Comparison of ENCODE assay signal across 9 cellular contexts in the genomic region with DNA sequence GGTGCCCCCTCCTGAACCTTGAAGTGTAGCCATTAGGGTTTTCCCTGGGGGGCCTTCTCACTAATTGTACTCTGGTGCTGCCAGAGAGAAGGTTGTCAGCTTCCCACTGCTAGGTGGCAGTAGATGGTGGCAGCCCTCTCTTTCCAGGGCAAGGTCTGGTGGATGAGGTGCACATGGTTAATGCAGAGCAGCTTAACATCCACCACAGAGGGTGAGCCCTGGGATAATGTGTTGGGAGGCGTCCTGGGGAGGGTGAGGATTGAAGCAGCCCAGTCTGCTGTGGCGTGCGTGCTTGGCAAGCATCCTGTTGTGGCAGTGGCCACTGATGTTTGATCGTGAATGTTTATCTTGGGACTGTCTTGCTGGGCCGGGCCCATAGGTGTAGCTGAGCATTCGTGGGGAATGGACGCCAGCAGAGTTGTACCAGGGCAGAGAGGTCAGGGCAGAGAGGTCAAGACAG. TPM values are rescaled to one million over a fixed set of nuclear protein-coding genes. Genes with fewer than 3 reads are reported as not detected.
DNase-seq lines count a peak whose midpoint lies in the region; ATAC-seq, FAIRE-seq and TF ChIP-seq lines count a peak whose summit lies in the region.
"Had no signal": no experiment of that assay in that cellular context is flagged by ENCODE, and none has a peak within 500 bp of the region (broad histone marks: within the 10 kb centered on the region; RNA-seq: fewer than 3 reads in every experiment).

No MANE protein-coding gene starts in this region.

- TF ChIP-seq EP300 in H1 (IDR thresholded peaks at IDR 0.05; ENCODE audit: borderline replicate concordance in 1 of 2, low read depth in 2 of 2, low read length in 2 of 2) = no peak

- TF ChIP-seq CTCF in PC-3 (conservative IDR thresholded peaks at IDR 0.05; ENCODE audit: low read depth, low read length) = 0 out of 2 replicates have a peak, but pooled peaks have one; percentile 22
- no peak; a peak in 1 of 4 replicates for TF ChIP-seq CTCF in H1 (IDR thresholded peaks at IDR 0.05; ENCODE audit: control extremely low read depth in 1 of 3, insufficient read depth in 1 of 3, low read depth in 1 of 3, low read length in 3 of 3)
- TF ChIP-seq CTCF in osteocyte (IDR thresholded peaks at IDR 0.05) = peak; percentile 14
- no peak for TF ChIP-seq CTCF in Calu3 (IDR thresholded peaks at IDR 0.05; ENCODE audit: unreplicated experiment)

- WGBS in H1 (ENCODE audit: extremely low coverage in 1 of 2, insufficient coverage in 1 of 2, insufficient read length in 1 of 2, insufficient replicate concordance in 2 of 2, low coverage in 1 of 2, low lambda C conversion rate in 2 of 2, missing lambda C conversion rate in 1 of 2), 2 experiments = 91% methylated on average over 7 of the region's 7 CpGs; no CpG with 5 or more reads in 1 of the 2 experiments

- H4K91ac ChIP-seq in H1 (replicated peaks; ENCODE audit: insufficient read length, low read length) = no peak overlapping the region

- H3K23ac ChIP-seq in H1 (ENCODE audit: insufficient read length) = no peak overlapping the region

- H3K36me3 ChIP-seq in BLaER1 treated with 17β-estradiol and CSF1 and Interleukin-3, amounts not matched to agents 10 nM and 100 nM = peaks cover 72 to 95% (median 85%) of the 10 kb centered on the region in 11 experiments
- H3K36me3 ChIP-seq in PC-3 (ENCODE audit: low read depth, low read length) (peaks cover 6% of the 10 kb centered on the region), H1 (ENCODE audit: control insufficient read depth in 2 of 4, insufficient read depth in 4 of 4, low read length in 3 of 4) (peaks cover 6 to 53% (median 19%) of the 10 kb centered on the region in 4 experiments; a peak in 7 of 8 replicates)

- TF ChIP-seq POLR2A in H1 (IDR thresholded peaks at IDR 0.05; ENCODE audit: control extremely low read depth in 1 of 2, low read depth in 2 of 2, low read length in 2 of 2) = no peak; a peak in 1 of 3 replicates

- H3K4me1 ChIP-seq in BLaER1 treated with 17β-estradiol and CSF1 and Interleukin-3, amounts not matched to agents 10 nM and 100 nM = peaks cover 76 to 97% (median 82%) of the 10 kb centered on the region in 10 experiments
- H3K4me1 ChIP-seq in PC-3 (ENCODE audit: insufficient read depth, low read length) (peaks cover 32% of the 10 kb centered on the region), H1 (replicated peaks in 1 of 4; ENCODE audit: control insufficient read depth in 3 of 4, insufficient read depth in 4 of 4, low read length in 3 of 4) (peaks cover 3 to 65% (median 35%) of the 10 kb centered on the region in 4 experiments)

- FAIRE-seq in H1 (lab: Jason Lieb, UNC) = no peak
- FAIRE-seq: RCC 7860 had no signal

- no peaks in the 10 kb centered on the region for H3K9me2 ChIP-seq in PC-3 (replicated peaks; ENCODE audit: low read length)

- H3F3A ChIP-seq in PC-3 (ENCODE audit: low read length, unreplicated experiment) = no peaks in the 10 kb centered on the region

- peaks cover 3% of the 10 kb centered on the region; the same call in 1 of the 2 replicates for H3K23me2 ChIP-seq in H1 (ENCODE audit: low read depth, low read length)

- no peak overlapping the region for H4K5ac ChIP-seq in H1 (ENCODE audit: insufficient read length, low read depth, low read length)

- peaks cover 57% of the 10 kb centered on the region for H3K79me2 ChIP-seq in PC-3 (ENCODE audit: low read length)
- peaks cover 14 to 75% of the 10 kb centered on the region in 2 experiments for H3K79me2 ChIP-seq in H1 (ENCODE audit: control insufficient read depth in 1 of 2, insufficient read depth in 2 of 2, low read length in 2 of 2)

- H3K27ac ChIP-seq in BLaER1 treated with 17β-estradiol and CSF1 and Interleukin-3, amounts not matched to agents 10 nM and 100 nM = peak overlapping the region in 4 of 11 experiments; percentile 4 to 90 (median 70); a peak in 3 of 22 replicates
- H3K27ac ChIP-seq in PC-3 (ENCODE audit: low read length) (no peak overlapping the region), H1 (ENCODE audit: low read depth, low read length) (no peak overlapping the region)

- 0 out of 2 replicates have a peak overlapping the region, but pooled peaks have one; percentile 35 for H2BK5ac ChIP-seq in H1 (ENCODE audit: low read depth, low read length)

- peak overlapping the region; percentile 93 to 100 (median 99) for H3K4me2 ChIP-seq in BLaER1 treated with 17β-estradiol and CSF1 and Interleukin-3, amounts not matched to agents 10 nM and 100 nM
- H3K4me2 ChIP-seq in PC-3 (ENCODE audit: low read length) (no peak overlapping the region), H1 (ENCODE audit: insufficient read depth in 1 of 2, low read depth in 2 of 2, low read length in 2 of 2) (no peak overlapping the region; a peak in 1 of 4 replicates)

- no peak overlapping the region for H4K8ac ChIP-seq in H1 (ENCODE audit: extremely low read depth, insufficient read depth, low read length)

- BruUV-seq in PC-3 (replicated peaks; lab: Mats Ljungman, UMichigan) = no TSS peak
- no TSS peak for BruUV-seq in Calu3 (replicated peaks; lab: Mats Ljungman, UMichigan)

- H3K27ac Mint-ChIP-seq in osteocyte (ENCODE audit: unreplicated experiment) (peak overlapping the region; percentile 92), Calu3 (ENCODE audit: unreplicated experiment) (no peak overlapping the region)

- no peak overlapping the region for H2BK12ac ChIP-seq in H1 (ENCODE audit: low read depth, low read length)

- no peak overlapping the region for H2BK120ac ChIP-seq in H1 (replicated peaks; ENCODE audit: low read depth, low read length)

- H3K27me3 Mint-ChIP-seq in osteocyte (ENCODE audit: unreplicated experiment) (no peaks in the 10 kb centered on the region), Calu3 (ENCODE audit: unreplicated experiment) (no peaks in the 10 kb centered on the region)

- H3K4me3 Mint-ChIP-seq in osteocyte (ENCODE audit: unreplicated experiment) (no peak overlapping the region), Calu3 (ENCODE audit: low read depth, unreplicated experiment) (no peak overlapping the region)

- H3K36me3 Mint-ChIP-seq in osteocyte (ENCODE audit: unreplicated experiment) (peaks cover 21% of the 10 kb centered on the region), Calu3 (ENCODE audit: insufficient read depth, unreplicated experiment) (peaks cover 89% of the 10 kb centered on the region)

- H3K79me1 ChIP-seq in H1 (ENCODE audit: low read depth, low read length) = peaks cover 37% of the 10 kb centered on the region

- H3K4me1 Mint-ChIP-seq in osteocyte (ENCODE audit: unreplicated experiment) (peaks cover 76% of the 10 kb centered on the region), Calu3 (ENCODE audit: low read depth, unreplicated experiment) (peaks cover 81% of the 10 kb centered on the region)

- H2BK20ac ChIP-seq in H1 (ENCODE audit: low read length) = no peak overlapping the region

- DNase-seq in PC-3 = no peak
- DNase-seq in H1 (ENCODE audit: low read depth in 1 of 2, low spot score in 2 of 2) = no peak
- no peak for DNase-seq in osteocyte (ENCODE audit: extremely low spot score, unreplicated experiment)
- no peak for DNase-seq in SIG-M5 (lab: John Stamatoyannopoulos, UW)
- DNase-seq in islet precursor cell = no peak
- DNase-seq in Calu3 = no peak

- H3K9ac ChIP-seq in BLaER1 treated with 17β-estradiol and CSF1 and Interleukin-3, amounts not matched to agents 10 nM and 100 nM = peak overlapping the region in 6 of 11 experiments; percentile 11 to 98 (median 96); a peak in 3 of 22 replicates
- H3K9ac ChIP-seq in PC-3 (ENCODE audit: low read length) (no peak overlapping the region), H1 (replicated peaks in 1 of 4; ENCODE audit: extremely low read depth in 1 of 4, low read depth in 3 of 4, low read length in 3 of 4) (no peak overlapping the region)

- no peak overlapping the region for H3K18ac ChIP-seq in H1 (ENCODE audit: extremely low read depth, low read length)

- no peak overlapping the region for H3K4me3 ChIP-seq in BLaER1 treated with 17β-estradiol and CSF1 and Interleukin-3, amounts not matched to agents 10 nM and 100 nM
- H3K4me3 ChIP-seq in PC-3 (ENCODE audit: low read length) (no peak overlapping the region), H1 (ENCODE audit: extremely low read depth in 1 of 4, insufficient read depth in 2 of 4, low read depth in 3 of 4, low read length in 4 of 4) (no peak overlapping the region)

- no peak for TF ChIP-seq RAD21 in H1 (IDR thresholded peaks at IDR 0.05 in 1 of 2, conservative IDR thresholded peaks at IDR 0.05 in 1 of 2; ENCODE audit: low read depth in 2 of 2, low read length in 2 of 2)

- ATAC-seq in PC-3 = no peak
- ATAC-seq in GM18517 (IDR thresholded peaks at IDR 0.05; ENCODE audit: unreplicated experiment) = no peak

- H3K56ac ChIP-seq in H1 (replicated peaks; ENCODE audit: insufficient read length, low read depth, low read length) = no peak overlapping the region

- no peaks in the 10 kb centered on the region for H3K9me3 ChIP-seq in BLaER1 treated with 17β-estradiol and CSF1 and Interleukin-3, amounts not matched to agents 10 nM and 100 nM (replicated peaks in 1 of 11)
- no peaks in the 10 kb centered on the region for H3K9me3 ChIP-seq in PC-3 (ENCODE audit: low read length)
- no peaks in the 10 kb centered on the region for H3K9me3 ChIP-seq in H1 (ENCODE audit: insufficient read depth in 2 of 2, low read depth in 1 of 2, low read length in 1 of 2)

- H3K9me3 Mint-ChIP-seq in osteocyte (ENCODE audit: unreplicated experiment) (no peaks in the 10 kb centered on the region), Calu3 (ENCODE audit: low read depth, unreplicated experiment) (no peaks in the 10 kb centered on the region)

- H2AFZ ChIP-seq in PC-3 (ENCODE audit: low read length) = no peak overlapping the region
- no peak overlapping the region for H2AFZ ChIP-seq in H1 (ENCODE audit: low read length)

- H3K4ac ChIP-seq in H1 (replicated peaks; ENCODE audit: insufficient read length, low read depth, low read length) = no peak overlapping the region

- no peak overlapping the region for H3K14ac ChIP-seq in H1 (ENCODE audit: insufficient read length)

- POLR2A ChIA-PET in PC-3 (lab: Charles Lee; ENCODE audit: unreplicated experiment) (no interaction called here), H1 (lab: Charles Lee; ENCODE audit: partially characterized antibody) (interaction anchor here (0.7 to 15.7 kb wide), 10 partner anchors 9 to 335 kb away, joined by 3 to 241 read pairs (median 6); a partner anchor contains a TSS)

- H2BK15ac ChIP-seq in H1 (ENCODE audit: low read length) = no peak overlapping the region

- CTCF ChIA-PET in PC-3 (lab: Charles Lee) (no interaction called here), H1 (lab: Charles Lee; ENCODE audit: partially characterized antibody) (interaction anchor here (0.7 to 4.4 kb wide), 9 partner anchors 9 to 143 kb away, joined by 3 to 26 read pairs (median 4); a partner anchor contains a TSS), Calu3 (lab: Charles Lee) (interaction anchor here (0.6 kb wide), 1 partner anchor 52 kb away, joined by 3 read pairs; no protein-coding TSS in a partner anchor)

- peaks cover 99 to 100% (median 100%) of the 10 kb centered on the region in 11 experiments for H4K20me1 ChIP-seq in BLaER1 treated with 17β-estradiol and CSF1 and Interleukin-3, amounts not matched to agents 10 nM and 100 nM
- H4K20me1 ChIP-seq in PC-3 (ENCODE audit: low read length) = peaks cover 15% of the 10 kb centered on the region; the same call in 1 of the 2 replicates
- peaks cover 50 to 72% of the 10 kb centered on the region in 2 experiments for H4K20me1 ChIP-seq in H1 (replicated peaks in 1 of 2; ENCODE audit: control insufficient read depth in 1 of 2, insufficient read depth in 2 of 2, low read length in 2 of 2)

- H2AK5ac ChIP-seq in H1 (ENCODE audit: low read depth, low read length) = 0 out of 2 replicates have a peak overlapping the region, but pooled peaks have one; percentile 28

- no peaks in the 10 kb centered on the region for H3K27me3 ChIP-seq in BLaER1 treated with 17β-estradiol and CSF1 and Interleukin-3, amounts not matched to agents 10 nM and 100 nM
- no peaks in the 10 kb centered on the region for H3K27me3 ChIP-seq in PC-3 (ENCODE audit: low read length)
- H3K27me3 ChIP-seq in H1 (replicated peaks in 1 of 4; ENCODE audit: control insufficient read depth in 3 of 4, extremely low read depth in 1 of 4, insufficient read depth in 3 of 4, low read length in 3 of 4) = no peaks in the 10 kb centered on the region

- intact Hi-C loops in PC-3 (cut with micrococcal nuclease) = no loop called here
- intact Hi-C loops in Calu3 (cut with micrococcal nuclease; ENCODE audit: unreplicated experiment) = loop anchor here (5.0 kb wide), 1 partner anchor 143 kb away; no protein-coding TSS in a partner anchor

RNA-seq across cellular contexts. Expression of a gene that starts 5.8 kb away (rescaled TPM):
- total RNA-seq in PC-3 (2014; rRNA removed) (36.6 and 58.9 TPM in 2 replicates), osteocyte (94.3 and 104 TPM in 2 replicates), Calu3 (2022) (95.4 and 109 TPM in 2 replicates)
- total RNA-seq in H1 (2021; fragmentation: NEBNext Ultra II Directional; extraction: Animal tissue kit (Norgen Biotek cat#: 25700)) = 101 and 103 TPM in 2 replicates
- polyA plus RNA-seq in H1 (2011; rRNA removed) = 86.9 and 101 TPM in 2 replicates
- 92.3 TPM for polyA plus RNA-seq in H1 (2011; cell fraction: cytosol; rRNA removed)
- 115 TPM for polyA plus RNA-seq in H1 (2011; cell fraction: nucleus; rRNA removed)
- 67.8 to 136 TPM (median 115 TPM) in 4 replicates for polyA plus RNA-seq in H1 (2012, experiment 1 of 2)
- 88.1 TPM for polyA plus RNA-seq in H1 (2012, experiment 2 of 2)
- 71.6 TPM for polyA plus RNA-seq in H1 (2013, experiment 1 of 2)
- 70.0 TPM for polyA plus RNA-seq in H1 (2013, experiment 2 of 2)
- 53.1 and 75.3 TPM in 2 replicates for polyA minus RNA-seq in H1 (2011; rRNA and poly(A)+ RNA removed)
- polyA minus RNA-seq in H1 (2011; cell fraction: cytosol; rRNA and poly(A)+ RNA removed) = 54.2 TPM
- polyA minus RNA-seq in H1 (2011; cell fraction: nucleus; rRNA and poly(A)+ RNA removed) = 66.5 TPM

RNA-seq across cellular contexts. Expression of a gene that starts 26.8 kb away (rescaled TPM):
- 7.4 and 13.9 TPM in 2 replicates for total RNA-seq in PC-3 (2014; rRNA removed)
- total RNA-seq in H1 (2021; fragmentation: NEBNext Ultra II Directional; extraction: Animal tissue kit (Norgen Biotek cat#: 25700)) = 15.8 and 15.9 TPM in 2 replicates
- polyA plus RNA-seq in H1 (2011; rRNA removed) = 28.6 and 42.1 TPM in 2 replicates
- 29.6 TPM for polyA plus RNA-seq in H1 (2011; cell fraction: cytosol; rRNA removed)
- polyA plus RNA-seq in H1 (2011; cell fraction: nucleus; rRNA removed) = 33.6 TPM
- 9.8 to 26.8 TPM (median 21.5 TPM) in 4 replicates for polyA plus RNA-seq in H1 (2012, experiment 1 of 2)
- 21.1 TPM for polyA plus RNA-seq in H1 (2012, experiment 2 of 2)
- polyA plus RNA-seq in H1 (2013, experiment 1 of 2) = 11.6 TPM
- 13.2 TPM for polyA plus RNA-seq in H1 (2013, experiment 2 of 2)
- polyA minus RNA-seq in H1 (2011; rRNA and poly(A)+ RNA removed) = 7.0 and 9.0 TPM in 2 replicates
- 8.1 TPM for polyA minus RNA-seq in H1 (2011; cell fraction: cytosol; rRNA and poly(A)+ RNA removed)
- polyA minus RNA-seq in H1 (2011; cell fraction: nucleus; rRNA and poly(A)+ RNA removed) = 4.1 TPM
- total RNA-seq in osteocyte = 19.7 and 20.4 TPM in 2 replicates
- total RNA-seq in Calu3 (2022) = 21.0 and 22.7 TPM in 2 replicates

RNA-seq across cellular contexts. Expression of a gene that starts 29.5 kb away (rescaled TPM):
- total RNA-seq in PC-3 (2014; rRNA removed) (1.4 TPM in 1 of 2 replicates, not detected in the other), osteocyte (2.0 TPM in 1 of 2 replicates, not detected in the other), Calu3 (2022) (30.2 and 49.3 TPM in 2 replicates)
- not detected in 2 replicates for total RNA-seq in H1 (2021; fragmentation: NEBNext Ultra II Directional; extraction: Animal tissue kit (Norgen Biotek cat#: 25700))
- polyA plus RNA-seq in H1 (2011; rRNA removed) = not detected in 2 replicates
- polyA plus RNA-seq in H1 (2011; cell fraction: cytosol; rRNA removed) = not detected
- 1.3 TPM for polyA plus RNA-seq in H1 (2011; cell fraction: nucleus; rRNA removed)
- polyA plus RNA-seq in H1 (2012, experiment 1 of 2) = 0.56 TPM in 1 of 4 replicates, not detected in the others
- polyA plus RNA-seq in H1 (2012, experiment 2 of 2) = not detected
- polyA plus RNA-seq in H1 (2013, experiment 1 of 2) = 0.26 TPM
- polyA plus RNA-seq in H1 (2013, experiment 2 of 2) = 0.11 TPM
- polyA minus RNA-seq in H1 (2011; rRNA and poly(A)+ RNA removed) = not detected in 2 replicates
- polyA minus RNA-seq in H1 (2011; cell fraction: cytosol; rRNA and poly(A)+ RNA removed) = not detected
- not detected for polyA minus RNA-seq in H1 (2011; cell fraction: nucleus; rRNA and poly(A)+ RNA removed)

RNA-seq across cellular contexts. Expression of a gene that starts 45.4 kb away (rescaled TPM):
- total RNA-seq in PC-3 (2014; rRNA removed) (not detected in 2 replicates), osteocyte (not detected in 2 replicates), Calu3 (2022) (not detected in 2 replicates)
- not detected in 2 replicates for total RNA-seq in H1 (2021; fragmentation: NEBNext Ultra II Directional; extraction: Animal tissue kit (Norgen Biotek cat#: 25700))
- polyA plus RNA-seq in H1 (2011; rRNA removed) = 0.33 and 0.46 TPM in 2 replicates
- 0.14 TPM for polyA plus RNA-seq in H1 (2011; cell fraction: cytosol; rRNA removed)
- 0.37 TPM for polyA plus RNA-seq in H1 (2011; cell fraction: nucleus; rRNA removed)
- 0.20 to 0.60 TPM (median 0.29 TPM) in 3 of 4 replicates, not detected in the other for polyA plus RNA-seq in H1 (2012, experiment 1 of 2)
- 0.18 TPM for polyA plus RNA-seq in H1 (2012, experiment 2 of 2)
- polyA plus RNA-seq in H1 (2013, experiment 1 of 2) = 0.10 TPM
- polyA plus RNA-seq in H1 (2013, experiment 2 of 2) = not detected
- 0.73 TPM in 1 of 2 replicates, not detected in the other for polyA minus RNA-seq in H1 (2011; rRNA and poly(A)+ RNA removed)
- not detected for polyA minus RNA-seq in H1 (2011; cell fraction: cytosol; rRNA and poly(A)+ RNA removed)
- polyA minus RNA-seq in H1 (2011; cell fraction: nucleus; rRNA and poly(A)+ RNA removed) = not detected

RNA-seq across cellular contexts. Expression of a gene that starts 53.8 kb away (rescaled TPM):
- total RNA-seq in PC-3 (2014; rRNA removed) = 207 and 243 TPM in 2 replicates
- 201 and 220 TPM in 2 replicates for total RNA-seq in H1 (2021; fragmentation: NEBNext Ultra II Directional; extraction: Animal tissue kit (Norgen Biotek cat#: 25700))
- polyA plus RNA-seq in H1 (2011; rRNA removed) = 202 and 283 TPM in 2 replicates
- 244 TPM for polyA plus RNA-seq in H1 (2011; cell fraction: cytosol; rRNA removed)
- polyA plus RNA-seq in H1 (2011; cell fraction: nucleus; rRNA removed) = 580 TPM
- polyA plus RNA-seq in H1 (2012, experiment 1 of 2) = 183 to 289 TPM (median 274 TPM) in 4 replicates
- 187 TPM for polyA plus RNA-seq in H1 (2012, experiment 2 of 2)
- 254 TPM for polyA plus RNA-seq in H1 (2013, experiment 1 of 2)
- 247 TPM for polyA plus RNA-seq in H1 (2013, experiment 2 of 2)
- 310 and 364 TPM in 2 replicates for polyA minus RNA-seq in H1 (2011; rRNA and poly(A)+ RNA removed)
- polyA minus RNA-seq in H1 (2011; cell fraction: cytosol; rRNA and poly(A)+ RNA removed) = 247 TPM
- polyA minus RNA-seq in H1 (2011; cell fraction: nucleus; rRNA and poly(A)+ RNA removed) = 135 TPM
- 48.0 and 53.2 TPM in 2 replicates for total RNA-seq in osteocyte
- total RNA-seq in Calu3 (2022) = 95.4 and 102 TPM in 2 replicates

Comparison
In these comparisons a context has a peak if more than half of its experiments do, and no peak if none do; other contexts are left out.
1. H3K4me2 ChIP-seq: peak in BLaER1 treated with 17β-estradiol and CSF1 and Interleukin-3, amounts not matched to agents 10 nM and 100 nM (11 of 11); none in PC-3 (single experiment) and H1 (0 of 2).
2. H3K9ac ChIP-seq: peak in BLaER1 treated with 17β-estradiol and CSF1 and Interleukin-3, amounts not matched to agents 10 nM and 100 nM (6 of 11); none in PC-3 (single experiment) and H1 (0 of 4).
3. CTCF ChIP-seq: peak in PC-3 (single experiment) and osteocyte (single experiment); none in H1 (0 of 3) and Calu3 (single experiment).
4. RNA of a gene that starts 29.5 kb away (total RNA-seq): 30.2 to 49.3 TPM in Calu3; 2.0 TPM in osteocyte, not detected in H1 and 1.4 TPM in PC-3; every median in the first group is over 10 times any median in the second.